30 cellular contexts compared by ENCODE assay signal in genomic region chr11:134980819-134981710, GRCh38.
"Had no signal": no experiment of that assay in that cellular context is flagged by ENCODE, and none has a peak within 500 bp of the region (broad histone marks: within the 10 kb centered on the region; RNA-seq: fewer than 3 reads in every experiment).

No MANE protein-coding gene starts in this region.

- H3K4me3 Mint-ChIP-seq: activated CD8-positive, alpha-beta T cell treated with anti-CD3 and anti-CD28 coated beads for 36 hours; activated naive CD8-positive, alpha-beta T cell treated with anti-CD3 and anti-CD28 coated beads, Interleukin-2, amount 10 ng/mL, durations not matched to agents 7 days and 5 days; activated T-cell treated with anti-CD3 and anti-CD28 coated beads, Interleukin-2, amount 50 U/mL, for 72 hours; T-helper 2 cell treated with Interferon-gamma antibody and Interleukin-4, amounts not matched to agents 5 μg/mL and 100 μg/mL, for 36 hours had no signal

- H3K4me2 ChIP-seq: KMS-11, SK-N-SH had no signal

- H3K4me1 ChIP-seq: adrenal gland, breast epithelium, SJCRH30 had no signal

- DNase-seq: activated CD4-positive, alpha-beta T cell treated with anti-CD3 and anti-CD28 coated beads for 4 hours; activated CD8-positive, alpha-beta memory T cell treated with anti-CD3 and anti-CD28 coated beads, Interleukin-2, amount 50 U/mL, for 4 hours; activated CD8-positive, alpha-beta T cell treated with anti-CD3 and anti-CD28 coated beads for 36 hours; activated gamma-delta T cell treated with Interleukin-2 at 50 U/mL for 16 hours; activated naive CD4-positive, alpha-beta T cell treated with anti-CD3 and anti-CD28 coated beads, Interleukin-2, amount 50 U/mL, for 16 hours; activated naive CD8-positive, alpha-beta T cell treated with anti-CD3 and anti-CD28 coated beads, Interleukin-2, amount 10 ng/mL, durations not matched to agents 7 days and 5 days; activated T-cell treated with anti-CD3 and anti-CD28 coated beads, Interleukin-2, amount 50 U/mL, for 72 hours; adrenal gland; NCI-H1092; NCI-H1417; NCI-H1930; NCI-H2107; NCI-H2171 treated with DMSO at 0.1 percent for 48 hours; NCI-H226; NCI-H510A; NCI-H526 treated with DMSO at 0.1 percent for 48 hours; NCI-H82; NK-92 treated with Interleukin-12 subunit alpha and Interleukin-12 subunit beta, amount 100 ng/mL, for 24 hours; OCI-M1; Right ventricle myocardium superior; RPMI8226; SJCRH30; SK-N-SH; SW 1271 had no signal

- H3K27ac Mint-ChIP-seq: activated CD8-positive, alpha-beta T cell treated with anti-CD3 and anti-CD28 coated beads for 36 hours; activated naive CD8-positive, alpha-beta T cell treated with anti-CD3 and anti-CD28 coated beads, Interleukin-2, amount 10 ng/mL, durations not matched to agents 7 days and 5 days; activated T-cell treated with anti-CD3 and anti-CD28 coated beads, Interleukin-2, amount 50 U/mL, for 72 hours; activated T-helper 2 cell treated with anti-CD3 and anti-CD28 coated beads, Interferon-gamma antibody, Interleukin-2, Interleukin-4, amounts not matched to agents 10 μg/mL and 5 μg/mL and 100 μg/mL, durations not matched to agents 14 hours and 24 hours and 36 hours; T-helper 2 cell treated with Interferon-gamma antibody and Interleukin-4, amounts not matched to agents 5 μg/mL and 100 μg/mL, for 36 hours had no signal

- H3K27me3 Mint-ChIP-seq: activated naive CD8-positive, alpha-beta T cell treated with anti-CD3 and anti-CD28 coated beads, Interleukin-2, amount 10 ng/mL, durations not matched to agents 7 days and 5 days had no signal

- H3K27ac ChIP-seq: adrenal gland, breast epithelium, KMS-11, SJCRH30 had no signal

- H3K9me3 Mint-ChIP-seq: activated CD8-positive, alpha-beta T cell treated with anti-CD3 and anti-CD28 coated beads for 36 hours; activated naive CD8-positive, alpha-beta T cell treated with anti-CD3 and anti-CD28 coated beads, Interleukin-2, amount 10 ng/mL, durations not matched to agents 7 days and 5 days; activated T-cell treated with anti-CD3 and anti-CD28 coated beads, Interleukin-2, amount 50 U/mL, for 72 hours; activated T-helper 2 cell treated with anti-CD3 and anti-CD28 coated beads, Interferon-gamma antibody, Interleukin-2, Interleukin-4, amounts not matched to agents 10 μg/mL and 5 μg/mL and 100 μg/mL, durations not matched to agents 14 hours and 24 hours and 36 hours; T-helper 2 cell treated with Interferon-gamma antibody and Interleukin-4, amounts not matched to agents 5 μg/mL and 100 μg/mL, for 36 hours had no signal

- ATAC-seq: activated CD4-positive, CD25-positive, alpha-beta regulatory T cell treated with anti-CD3 and anti-CD28 coated beads, Interleukin-2, amount 50 U/mL, for 24 hours; activated CD8-positive, alpha-beta T cell treated with anti-CD3 and anti-CD28 coated beads for 36 hours; activated T-cell treated with anti-CD3 and anti-CD28 coated beads, Interleukin-2, amount 50 U/mL, for 72 hours; Panc1 had no signal

- H3K9me3 ChIP-seq: adrenal gland, breast epithelium, SJCRH30, SK-N-SH had no signal

- H3K9ac ChIP-seq: KMS-11, SK-N-SH had no signal

- H3K27me3 ChIP-seq: adrenal gland, breast epithelium, SJCRH30 had no signal

- H3K36me3 Mint-ChIP-seq: activated naive CD8-positive, alpha-beta T cell treated with anti-CD3 and anti-CD28 coated beads, Interleukin-2, amount 10 ng/mL, durations not matched to agents 7 days and 5 days had no signal
